ENCODE assay signal across 1 cellular context in the genomic region with DNA sequence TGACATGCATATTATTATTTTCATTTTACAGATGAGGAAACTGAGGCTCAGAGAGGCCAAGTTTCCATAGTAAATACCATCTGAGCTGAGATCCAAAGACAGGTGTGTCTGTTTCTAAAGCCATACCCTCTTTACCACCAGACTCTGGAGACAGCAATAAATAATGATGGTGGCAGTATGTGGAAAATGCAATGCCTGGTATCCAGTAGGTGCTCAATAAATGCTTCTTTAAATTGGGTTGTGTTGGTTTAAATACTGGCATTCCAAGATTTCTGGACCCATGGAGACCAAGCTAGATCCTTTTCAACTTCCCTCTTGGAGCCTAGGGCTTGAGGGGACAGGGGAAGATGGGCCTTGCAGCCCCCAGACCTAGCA.
TF ChIP-seq lines count a peak whose summit lies in the region.

No MANE protein-coding gene starts in this region.

TF ChIP-seq in A549, 52 proteins besides CTCF, POLR2A, EP300 and RAD21 (continued from another document):
- TF ChIP-seq MAZ (IDR thresholded peaks at IDR 0.05; ENCODE audit: borderline replicate concordance, low read depth, low read length) (no peak), SREBF2 (IDR thresholded peaks at IDR 0.05) (no peak)
